34 cellular contexts compared by ENCODE assay signal in genomic region chr3:51932471-51933370, GRCh38. TPM values are rescaled to one million over a fixed set of nuclear protein-coding genes. Genes with fewer than 3 reads are reported as not detected.
"Had no signal": no experiment of that assay in that cellular context is flagged by ENCODE, and none has a peak within 500 bp of the region (broad histone marks: within the 10 kb centered on the region; RNA-seq: fewer than 3 reads in every experiment).

No MANE protein-coding gene starts in this region.

- H3K27me3 ChIP-seq: adrenal gland, body of pancreas, cardiac muscle cell, dorsolateral prefrontal cortex, gastrocnemius medialis, hepatocyte, tibial artery had no signal

- H3K4me3 ChIP-seq: adrenal gland, body of pancreas, cardiac muscle cell, coronary artery, dorsolateral prefrontal cortex, gastrocnemius medialis, hepatocyte, psoas muscle, tibial artery had no signal

- H3K27ac Mint-ChIP-seq: activated CD4-positive, alpha-beta memory T cell treated with anti-CD3 and anti-CD28 coated beads, Interleukin-2, amount 10 ng/mL, durations not matched to agents 7 days and 5 days; activated naive CD4-positive, alpha-beta T cell treated with anti-CD3 and anti-CD28 coated beads for 36 hours; activated naive CD8-positive, alpha-beta T cell treated with anti-CD3 and anti-CD28 coated beads for 36 hours; mesothelial cell of epicardium; nephron progenitor cell; T-helper 17 cell; WTC11 had no signal

- H3K27ac ChIP-seq: adrenal gland, body of pancreas, cardiac muscle cell, coronary artery, dorsolateral prefrontal cortex, gastrocnemius medialis, hepatocyte, parathyroid adenoma, psoas muscle, tibial artery had no signal

- FAIRE-seq: keratinocyte had no signal

- H3K9me3 ChIP-seq: adrenal gland, body of pancreas, gastrocnemius medialis, psoas muscle, tibial artery had no signal

- H3K9ac ChIP-seq: parathyroid adenoma had no signal

- ATAC-seq: body of pancreas; effector memory CD8-positive, alpha-beta T cell; gastrocnemius medialis; left cardiac atrium; left ventricle myocardium superior; psoas muscle; stimulated activated naive CD8-positive, alpha-beta T cell treated with anti-CD3 and anti-CD28 coated beads, Interleukin-15, amount 100 ng/mL, for 72 hours; T-helper 17 cell; WTC11 had no signal

- H3K4me1 ChIP-seq: adrenal gland, body of pancreas, gastrocnemius medialis, parathyroid adenoma, psoas muscle, tibial artery had no signal

- DNase-seq: activated CD4-positive, alpha-beta memory T cell treated with anti-CD3 and anti-CD28 coated beads, Interleukin-2, amount 10 ng/mL, durations not matched to agents 7 days and 5 days; activated CD4-positive, alpha-beta T cell treated with anti-CD3 and anti-CD28 coated beads for 1 hour; activated CD4-positive, alpha-beta T cell treated with anti-CD3 and anti-CD28 coated beads, Interleukin-2, amount 10 ng/mL, durations not matched to agents 7 days and 5 days; activated effector memory CD4-positive, alpha-beta T cell treated with anti-CD3 and anti-CD28 coated beads, Interleukin-2, amount 50 U/mL, for 16 hours; activated naive CD4-positive, alpha-beta T cell treated with anti-CD3 and anti-CD28 coated beads for 36 hours; activated naive CD8-positive, alpha-beta T cell treated with anti-CD3 and anti-CD28 coated beads for 36 hours; adrenal gland; body of pancreas; dorsolateral prefrontal cortex; effector memory CD8-positive, alpha-beta T cell; erythroblast; gastrocnemius medialis; glutamatergic neuron; left cardiac atrium; left ventricle myocardium superior; mammary epithelial cell; naive B cell; nephron progenitor cell; psoas muscle; stimulated activated CD4-positive, alpha-beta T cell treated with anti-CD3 and anti-CD28 coated beads, Interleukin-2, amount 100 ng/mL, for 48 hours; stimulated activated naive CD8-positive, alpha-beta T cell treated with anti-CD3 and anti-CD28 coated beads, Interleukin-15, amount 100 ng/mL, for 72 hours; substantia nigra; T-helper 17 cell had no signal

- H3K4me3 Mint-ChIP-seq: activated CD4-positive, alpha-beta memory T cell treated with anti-CD3 and anti-CD28 coated beads, Interleukin-2, amount 10 ng/mL, durations not matched to agents 7 days and 5 days; activated CD4-positive, alpha-beta T cell treated with anti-CD3 and anti-CD28 coated beads, Interleukin-2, amount 10 ng/mL, durations not matched to agents 7 days and 5 days; activated naive CD4-positive, alpha-beta T cell treated with anti-CD3 and anti-CD28 coated beads for 36 hours; activated naive CD8-positive, alpha-beta T cell treated with anti-CD3 and anti-CD28 coated beads for 36 hours; effector memory CD8-positive, alpha-beta T cell; mesothelial cell of epicardium; nephron progenitor cell; stimulated activated naive CD8-positive, alpha-beta T cell treated with anti-CD3 and anti-CD28 coated beads, Interleukin-15, amount 100 ng/mL, for 72 hours; T-helper 17 cell; WTC11 had no signal

- H3K79me2 ChIP-seq: hepatocyte, parathyroid adenoma had no signal

- H3K9me3 Mint-ChIP-seq: activated CD4-positive, alpha-beta memory T cell treated with anti-CD3 and anti-CD28 coated beads, Interleukin-2, amount 10 ng/mL, durations not matched to agents 7 days and 5 days; activated CD4-positive, alpha-beta T cell treated with anti-CD3 and anti-CD28 coated beads, Interleukin-2, amount 10 ng/mL, durations not matched to agents 7 days and 5 days; activated naive CD4-positive, alpha-beta T cell treated with anti-CD3 and anti-CD28 coated beads for 36 hours; activated naive CD8-positive, alpha-beta T cell treated with anti-CD3 and anti-CD28 coated beads for 36 hours; effector memory CD8-positive, alpha-beta T cell; mesothelial cell of epicardium; naive B cell; nephron progenitor cell; stimulated activated naive CD8-positive, alpha-beta T cell treated with anti-CD3 and anti-CD28 coated beads, Interleukin-15, amount 100 ng/mL, for 72 hours; WTC11 had no signal

- H3K27me3 Mint-ChIP-seq: activated CD4-positive, alpha-beta memory T cell treated with anti-CD3 and anti-CD28 coated beads, Interleukin-2, amount 10 ng/mL, durations not matched to agents 7 days and 5 days; activated CD4-positive, alpha-beta T cell treated with anti-CD3 and anti-CD28 coated beads, Interleukin-2, amount 10 ng/mL, durations not matched to agents 7 days and 5 days; activated naive CD8-positive, alpha-beta T cell treated with anti-CD3 and anti-CD28 coated beads for 36 hours; effector memory CD8-positive, alpha-beta T cell; naive B cell; stimulated activated naive CD8-positive, alpha-beta T cell treated with anti-CD3 and anti-CD28 coated beads, Interleukin-15, amount 100 ng/mL, for 72 hours; T-helper 17 cell had no signal

- H3K4me1 Mint-ChIP-seq: activated CD4-positive, alpha-beta memory T cell treated with anti-CD3 and anti-CD28 coated beads, Interleukin-2, amount 10 ng/mL, durations not matched to agents 7 days and 5 days; activated naive CD8-positive, alpha-beta T cell treated with anti-CD3 and anti-CD28 coated beads for 36 hours; mesothelial cell of epicardium; nephron progenitor cell; WTC11 had no signal

- H2AFZ ChIP-seq: hepatocyte, parathyroid adenoma had no signal

- H3K4me2 ChIP-seq: hepatocyte had no signal

RNA-seq across cellular contexts. Expression of gene GPR62, which starts 22.5 kb away (rescaled TPM):
- total RNA-seq: activated CD4-positive, alpha-beta memory T cell treated with anti-CD3 and anti-CD28 coated beads, Interleukin-2, amount 10 ng/mL, durations not matched to agents 7 days and 5 days; activated CD4-positive, alpha-beta T cell treated with anti-CD3 and anti-CD28 coated beads, Interleukin-2, amount 10 ng/mL, durations not matched to agents 7 days and 5 days; activated naive CD4-positive, alpha-beta T cell treated with anti-CD3 and anti-CD28 coated beads for 36 hours; activated naive CD8-positive, alpha-beta T cell treated with anti-CD3 and anti-CD28 coated beads for 36 hours; aorta; body of pancreas; hepatocyte; T-helper 17 cell; urinary bladder had no signal
- polyA plus RNA-seq: keratinocyte, mammary epithelial cell had no signal

RNA-seq across cellular contexts. Expression of gene IQCF1, which starts 29.6 kb away (rescaled TPM):
- total RNA-seq: activated CD4-positive, alpha-beta memory T cell treated with anti-CD3 and anti-CD28 coated beads, Interleukin-2, amount 10 ng/mL, durations not matched to agents 7 days and 5 days; activated CD4-positive, alpha-beta T cell treated with anti-CD3 and anti-CD28 coated beads, Interleukin-2, amount 10 ng/mL, durations not matched to agents 7 days and 5 days; activated naive CD4-positive, alpha-beta T cell treated with anti-CD3 and anti-CD28 coated beads for 36 hours; activated naive CD8-positive, alpha-beta T cell treated with anti-CD3 and anti-CD28 coated beads for 36 hours; adrenal gland; aorta; body of pancreas; cardiac muscle cell; cerebellum; gastrocnemius medialis; hepatocyte; left cardiac atrium; left ventricle myocardium superior; mammary epithelial cell; mesothelial cell of epicardium; psoas muscle; T-helper 17 cell; urinary bladder; WTC11 had no signal
- polyA plus RNA-seq: adrenal gland, aorta, cardiac muscle cell, hepatocyte, keratinocyte, psoas muscle, urinary bladder had no signal
